In genomic region chr6:24720131-24720603, GRCh38 we compare ENCODE assay signal across 8 cellular contexts. TPM values are rescaled to one million over a fixed set of nuclear protein-coding genes. Genes with fewer than 3 reads are reported as not detected.
DNase-seq lines count a peak whose midpoint lies in the region; ATAC-seq and TF ChIP-seq lines count a peak whose summit lies in the region.

No MANE protein-coding gene starts in this region.

- no peaks in the 10 kb centered on the region for H3K27me3 ChIP-seq in CD8-positive, alpha-beta T cell (ENCODE audit: insufficient read depth, low read length)
- H3K27me3 ChIP-seq in heart left ventricle = no peaks in the 10 kb centered on the region

- H3K36me3 ChIP-seq in CD8-positive, alpha-beta T cell (ENCODE audit: insufficient read depth, low read length) = peaks cover 13% of the 10 kb centered on the region
- peaks cover 42% of the 10 kb centered on the region for H3K36me3 ChIP-seq in SK-N-MC (ENCODE audit: insufficient read depth, low read length)
- H3K36me3 ChIP-seq in heart left ventricle = peaks cover 0 to 42% (median 12%) of the 10 kb centered on the region in 9 donors

- CTCF ChIA-PET in CD8-positive, alpha-beta T cell (lab: Charles Lee) = no interaction called here

- no peak for TF ChIP-seq POLR2A in heart left ventricle (IDR thresholded peaks at IDR 0.05)

- no peaks in the 10 kb centered on the region for H3K27me3 Mint-ChIP-seq in CD8-positive, alpha-beta T cell (ENCODE audit: low read depth)
- no peaks in the 10 kb centered on the region for H3K27me3 Mint-ChIP-seq in activated naive CD8-positive, alpha-beta T cell
- H3K27me3 Mint-ChIP-seq in progenitor cell of endocrine pancreas = no peaks in the 10 kb centered on the region

- intact Hi-C loops in CD8-positive, alpha-beta T cell (cut with DNase I, micrococcal nuclease) = loop anchor here in 1 of 2 experiments (1.0 to 10.0 kb wide), 3 partner anchors 54 to 417 kb away; partner anchors contain the start of genes RIPOR2 and TDP2
- intact Hi-C loops in heart left ventricle (cut with DNase I) = loop anchor here in 8 of 10 donors (2.0 to 10.0 kb wide), 5 partner anchors 52 to 355 kb away; partner anchors contain the start of genes GMNN (in 6 of the 8), ACOT13 (in 3 of the 8) and TDP2 (in 3 of the 8)

- H3K36me3 Mint-ChIP-seq in CD8-positive, alpha-beta T cell = peaks cover 49% of the 10 kb centered on the region
- peaks cover 19% of the 10 kb centered on the region for H3K36me3 Mint-ChIP-seq in activated naive CD8-positive, alpha-beta T cell
- H3K36me3 Mint-ChIP-seq in progenitor cell of endocrine pancreas (ENCODE audit: insufficient read depth) = peaks cover 21% of the 10 kb centered on the region

- peak overlapping the region; percentile 100 for H3K27ac ChIP-seq in CD8-positive, alpha-beta T cell (ENCODE audit: low read depth, low read length)
- H3K27ac ChIP-seq in SK-N-MC = peak overlapping the region; percentile 99
- peak overlapping the region; percentile 93 to 100 (median 99) for H3K27ac ChIP-seq in heart left ventricle

- no peaks in the 10 kb centered on the region for H3K9me3 ChIP-seq in CD8-positive, alpha-beta T cell (ENCODE audit: low read length)
- no peaks in the 10 kb centered on the region for H3K9me3 ChIP-seq in SK-N-MC (ENCODE audit: low read depth, low read length)
- no peaks in the 10 kb centered on the region for H3K9me3 ChIP-seq in heart left ventricle

- peak overlapping the region; percentile 99 for H3K9ac ChIP-seq in SK-N-MC (ENCODE audit: insufficient read length)

- WGBS in heart left ventricle, 4 donors = 0 to 1% (median 0%) methylated on average over 18 to 39 of the region's 39 CpGs

- ATAC-seq in CD8-positive, alpha-beta T cell = peak; percentile 3
- peak; percentile 23 for ATAC-seq in HG02642 (IDR thresholded peaks at IDR 0.05; ENCODE audit: poor library complexity, unreplicated experiment)
- peak in 3 of 4 donors; percentile 29 to 56 (median 48) for ATAC-seq in heart left ventricle
- no peak for ATAC-seq in GM18520 (IDR thresholded peaks at IDR 0.05; ENCODE audit: unreplicated experiment)

- H3K4me1 ChIP-seq in CD8-positive, alpha-beta T cell (ENCODE audit: insufficient read depth, low read length) = peaks cover 43% of the 10 kb centered on the region
- H3K4me1 ChIP-seq in heart left ventricle = peaks cover 0 to 48% (median 38%) of the 10 kb centered on the region in 12 donors

- no peak for TF ChIP-seq CTCF in CD8-positive, alpha-beta T cell (IDR thresholded peaks at IDR 0.05)
- TF ChIP-seq CTCF in heart left ventricle (IDR thresholded peaks at IDR 0.05) (no peak), progenitor cell of endocrine pancreas (IDR thresholded peaks at IDR 0.05; ENCODE audit: unreplicated experiment) (no peak)

- peak overlapping the region; percentile 99 for H3K4me3 ChIP-seq in CD8-positive, alpha-beta T cell (ENCODE audit: low read depth, low read length)
- H3K4me3 ChIP-seq in SK-N-MC (peak overlapping the region; percentile 83), heart left ventricle (peak overlapping the region; percentile 75 to 97 (median 93))

- H3K4me1 Mint-ChIP-seq in CD8-positive, alpha-beta T cell (ENCODE audit: low read depth) = peaks cover 48% of the 10 kb centered on the region
- H3K4me1 Mint-ChIP-seq in activated naive CD8-positive, alpha-beta T cell (ENCODE audit: low read depth) = peaks cover 47% of the 10 kb centered on the region
- peaks cover 32% of the 10 kb centered on the region for H3K4me1 Mint-ChIP-seq in progenitor cell of endocrine pancreas (ENCODE audit: low read depth)

- no peaks in the 10 kb centered on the region for H3K9me3 Mint-ChIP-seq in CD8-positive, alpha-beta T cell
- no peaks in the 10 kb centered on the region for H3K9me3 Mint-ChIP-seq in activated naive CD8-positive, alpha-beta T cell (ENCODE audit: low read depth)
- no peaks in the 10 kb centered on the region for H3K9me3 Mint-ChIP-seq in progenitor cell of endocrine pancreas (ENCODE audit: low read depth)

- peak; percentile 53 to 87 (median 72) for DNase-seq in CD8-positive, alpha-beta T cell
- DNase-seq in SK-N-MC (ENCODE audit: low read depth, low spot score) = no peak
- DNase-seq in heart left ventricle = peak; percentile 72 to 86 (median 75)
- peak; percentile 26 for DNase-seq in progenitor cell of endocrine pancreas (ENCODE audit: low spot score, unreplicated experiment)
- DNase-seq in ureter (ENCODE audit: low spot score) = peak; percentile 66

- peak overlapping the region; percentile 98 for H3K27ac Mint-ChIP-seq in CD8-positive, alpha-beta T cell
- peak overlapping the region; percentile 100 for H3K27ac Mint-ChIP-seq in activated naive CD8-positive, alpha-beta T cell
- H3K27ac Mint-ChIP-seq in progenitor cell of endocrine pancreas = peak overlapping the region; percentile 100

- POLR2A ChIA-PET in CD8-positive, alpha-beta T cell (lab: Charles Lee) = interaction anchor here (1.2 to 4.4 kb wide), 4 partner anchors 17 to 112 kb away, joined by 3 to 28 read pairs (median 12); partner anchors contain the start of genes ACOT13 and TDP2

- peak overlapping the region; percentile 92 for H3K4me3 Mint-ChIP-seq in CD8-positive, alpha-beta T cell
- H3K4me3 Mint-ChIP-seq in activated naive CD8-positive, alpha-beta T cell = peak overlapping the region; percentile 97
- H3K4me3 Mint-ChIP-seq in progenitor cell of endocrine pancreas (ENCODE audit: low read depth) = peak overlapping the region; percentile 99

RNA-seq across cellular contexts. Expression of gene C6orf62, which starts 1.2 kb away (rescaled TPM):
- total RNA-seq in CD8-positive, alpha-beta T cell = 100 to 1,000 TPM; 116 TPM
- total RNA-seq in heart left ventricle (10 to 100 TPM; 20.8 to 92.8 (median 40.7) TPM), progenitor cell of endocrine pancreas (88.6 and 90.0 TPM in 2 replicates), ureter (111 TPM)
- polyA plus RNA-seq in heart left ventricle = 10 to 100 TPM; 28.9 to 48.0 TPM

RNA-seq across cellular contexts. Expression of gene ACOT13, which starts 53.3 kb away (rescaled TPM):
- 1 to 10 TPM; 1.2 to 2.3 TPM for total RNA-seq in CD8-positive, alpha-beta T cell
- total RNA-seq in heart left ventricle = 10 to 100 TPM; 28.1 to 62.7 (median 55.3) TPM
- polyA plus RNA-seq in heart left ventricle = 100 to 1,000 TPM in 1 of 2 donors, 10 to 100 TPM in 1; 21.6 to 160 TPM
- 42.3 and 45.9 TPM in 2 replicates for total RNA-seq in progenitor cell of endocrine pancreas
- 16.8 TPM for total RNA-seq in ureter

RNA-seq across cellular contexts. Expression of gene TDP2, which starts 53.5 kb away (rescaled TPM):
- 10 to 100 TPM; 60.7 to 63.4 TPM for total RNA-seq in CD8-positive, alpha-beta T cell
- total RNA-seq in heart left ventricle (10 to 100 TPM; 14.0 to 33.4 (median 25.1) TPM), progenitor cell of endocrine pancreas (65.6 and 69.8 TPM in 2 replicates), ureter (54.4 TPM)
- 10 to 100 TPM; 21.3 to 35.8 TPM for polyA plus RNA-seq in heart left ventricle

RNA-seq across cellular contexts. Expression of gene GMNN, which starts 54.6 kb away (rescaled TPM):
- 10 to 100 TPM; 14.1 to 14.4 TPM for total RNA-seq in CD8-positive, alpha-beta T cell
- total RNA-seq in heart left ventricle (10 to 100 TPM in 2 of 9 donors, 1 to 10 TPM in 7; 4.5 to 12.9 (median 6.8) TPM), progenitor cell of endocrine pancreas (65.4 and 69.2 TPM in 2 replicates), ureter (67.5 TPM)
- 10 to 100 TPM in 1 of 2 donors, 1 to 10 TPM in 1; 4.7 to 19.2 TPM for polyA plus RNA-seq in heart left ventricle
